Comparison of ENCODE assay signal across 21 cellular contexts in genomic region chr14:101711041-101711861, GRCh38. TPM values are rescaled to one million over a fixed set of nuclear protein-coding genes. Genes with fewer than 3 reads are reported as not detected.
DNase-seq lines count a peak whose midpoint lies in the region; ATAC-seq, FAIRE-seq and TF ChIP-seq lines count a peak whose summit lies in the region.
"Had no signal": no experiment of that assay in that cellular context is flagged by ENCODE, and none has a peak within 500 bp of the region (broad histone marks: within the 10 kb centered on the region; RNA-seq: fewer than 3 reads in every experiment).

No MANE protein-coding gene starts in this region.

- peaks cover 0 to 3% (median 0%) of the 10 kb centered on the region in 5 donors for H3K9me3 Mint-ChIP-seq in CD8-positive, alpha-beta memory T cell
- no peaks in the 10 kb centered on the region for H3K9me3 Mint-ChIP-seq in naive thymus-derived CD8-positive, alpha-beta T cell

- no peak overlapping the region; the same call in 1 of the 2 replicates for H4K8ac ChIP-seq in H1 (ENCODE audit: extremely low read depth, insufficient read depth, low read length)

- H3K27ac Mint-ChIP-seq in CD8-positive, alpha-beta memory T cell = peak overlapping the region; percentile 79 to 98 (median 92)
- peak overlapping the region in 9 of 10 donors; percentile 25 to 89 (median 66) for H3K27ac Mint-ChIP-seq in naive thymus-derived CD8-positive, alpha-beta T cell
- H3K27ac Mint-ChIP-seq: activated T-helper 2 cell treated with anti-CD3 and anti-CD28 coated beads, Interferon-gamma antibody, Interleukin-2, Interleukin-4, amounts not matched to agents 10 μg/mL and 5 μg/mL and 100 μg/mL, durations not matched to agents 14 hours and 24 hours and 36 hours; stimulated activated memory B cell treated with anti-CD40 and anti-IgM and Interleukin-4, amounts not matched to agents 10 μg/mL and 1 μg/mL and 100 μg/mL, for 72 hours had no signal

- no peak overlapping the region for H4K5ac ChIP-seq in H1 (ENCODE audit: insufficient read length, low read depth, low read length)

- no peaks in the 10 kb centered on the region for H3K79me1 ChIP-seq in H1 (ENCODE audit: low read depth, low read length)

- TF ChIP-seq CTCF in H1 (IDR thresholded peaks at IDR 0.05; ENCODE audit: control extremely low read depth in 1 of 3, insufficient read depth in 1 of 3, low read depth in 1 of 3, low read length in 3 of 3) (no peak), RWPE1 (conservative IDR thresholded peaks at IDR 0.05; ENCODE audit: low read depth) (no peak), mammary epithelial cell (conservative IDR thresholded peaks at IDR 0.05 in 1 of 2, IDR thresholded peaks at IDR 0.05 in 1 of 2; ENCODE audit: extremely low read depth in 1 of 2, insufficient read depth in 1 of 2, low read depth in 1 of 2, low read length in 2 of 2) (no peak)

- H3K27me3 ChIP-seq in BLaER1 treated with 17β-estradiol and CSF1 and Interleukin-3, amounts not matched to agents 10 nM and 100 nM = no peaks in the 10 kb centered on the region
- H3K27me3 ChIP-seq in CD8-positive, alpha-beta memory T cell (ENCODE audit: insufficient read depth, low read length, poor library complexity, severe bottlenecking) = no peaks in the 10 kb centered on the region
- peaks cover 0 to 8% (median 8%) of the 10 kb centered on the region in 4 experiments; a peak in 6 of 7 replicates for H3K27me3 ChIP-seq in H1 (replicated peaks in 1 of 4; ENCODE audit: control insufficient read depth in 3 of 4, extremely low read depth in 1 of 4, insufficient read depth in 3 of 4, low read length in 3 of 4)
- H3K27me3 ChIP-seq in mammary epithelial cell (ENCODE audit: insufficient read depth, low read length) = no peaks in the 10 kb centered on the region
- H3K27me3 ChIP-seq: body of pancreas, hepatocyte, transverse colon had no signal

- peak overlapping the region in 3 of 11 experiments; percentile 31 to 49 (median 34); a peak in 3 of 22 replicates for H3K27ac ChIP-seq in BLaER1 treated with 17β-estradiol and CSF1 and Interleukin-3, amounts not matched to agents 10 nM and 100 nM
- H3K27ac ChIP-seq in CD8-positive, alpha-beta memory T cell (ENCODE audit: low read depth, low read length) = peak overlapping the region; percentile 74
- H3K27ac ChIP-seq in H1 (ENCODE audit: low read depth, low read length) = no peak overlapping the region
- H3K27ac ChIP-seq in RWPE1 = no peak overlapping the region
- H3K27ac ChIP-seq in mammary epithelial cell (ENCODE audit: insufficient read depth, low read depth, low read length) = no peak overlapping the region
- H3K27ac ChIP-seq: body of pancreas, coronary artery, hepatocyte, neutrophil, transverse colon had no signal

- in situ Hi-C loops in mammary epithelial cell (cut with MboI; ENCODE audit: low sequenced_read_pairs in 2 of 2) = no loop called here

- H3K4me3 ChIP-seq in BLaER1 treated with 17β-estradiol and CSF1 and Interleukin-3, amounts not matched to agents 10 nM and 100 nM = no peak overlapping the region
- H3K4me3 ChIP-seq in CD8-positive, alpha-beta memory T cell (ENCODE audit: low read length) = no peak overlapping the region
- H3K4me3 ChIP-seq in H1 (ENCODE audit: extremely low read depth in 1 of 4, insufficient read depth in 2 of 4, low read depth in 3 of 4, low read length in 4 of 4) (no peak overlapping the region), mammary epithelial cell (replicated peaks in 1 of 3; ENCODE audit: insufficient read depth in 1 of 3, low read depth in 2 of 3, low read length in 3 of 3) (no peak overlapping the region)
- H3K4me3 ChIP-seq: body of pancreas, coronary artery, hepatocyte, transverse colon had no signal

- peaks cover 52 to 68% (median 57%) of the 10 kb centered on the region in 3 donors for H3K4me1 Mint-ChIP-seq in CD8-positive, alpha-beta memory T cell
- H3K4me1 Mint-ChIP-seq in naive thymus-derived CD8-positive, alpha-beta T cell = peaks cover 7 to 47% (median 29%) of the 10 kb centered on the region in 4 donors

- POLR2A ChIA-PET in CD8-positive, alpha-beta memory T cell (lab: Charles Lee) = interaction anchor here (2.0 kb wide), 1 partner anchor 112 kb away, joined by 6 read pairs; no protein-coding TSS in a partner anchor
- POLR2A ChIA-PET in H1 (lab: Charles Lee; ENCODE audit: partially characterized antibody) = interaction anchor here (1.7 kb wide), 1 partner anchor 253 kb away, joined by 4 read pairs; the partner anchor contains the start of gene DYNC1H1
- POLR2A ChIA-PET in naive thymus-derived CD8-positive, alpha-beta T cell (lab: Charles Lee) = interaction anchor here (0.6 to 2.1 kb wide), 5 partner anchors 10 to 127 kb away, joined by 3 to 5 read pairs (median 3); no protein-coding TSS in a partner anchor
- POLR2A ChIA-PET in RWPE1 (lab: Yijun Ruan, JAX; ENCODE audit: low non-redundant PET) = no interaction called here

- no peak overlapping the region for H3K4ac ChIP-seq in H1 (replicated peaks; ENCODE audit: insufficient read length, low read depth, low read length)

- BruUV-seq in mammary epithelial cell (replicated peaks; lab: Mats Ljungman, UMichigan) = no TSS peak

- no peak for FAIRE-seq in H1 (lab: Jason Lieb, UNC)
- FAIRE-seq: GM19239, H54, keratinocyte had no signal

- CTCF ChIA-PET in CD8-positive, alpha-beta memory T cell (lab: Charles Lee) = interaction anchor here (1.5 to 1.9 kb wide), 2 partner anchors 51 to 98 kb away, joined by 5 read pairs; no protein-coding TSS in a partner anchor
- CTCF ChIA-PET in H1 (lab: Charles Lee; ENCODE audit: partially characterized antibody) (interaction anchor here (1.0 to 1.7 kb wide), 2 partner anchors 8 to 238 kb away, joined by 3 to 5 read pairs; no protein-coding TSS in a partner anchor), RWPE1 (lab: Yijun Ruan, JAX) (no interaction called here), mammary epithelial cell (lab: Charles Lee; ENCODE audit: low non-redundant PET) (no interaction called here)

- no peaks in the 10 kb centered on the region for H4K20me1 ChIP-seq in BLaER1 treated with 17β-estradiol and CSF1 and Interleukin-3, amounts not matched to agents 10 nM and 100 nM
- H4K20me1 ChIP-seq in H1 (replicated peaks in 1 of 2; ENCODE audit: control insufficient read depth in 1 of 2, insufficient read depth in 2 of 2, low read length in 2 of 2) (no peaks in the 10 kb centered on the region), mammary epithelial cell (ENCODE audit: insufficient read depth, low read length) (no peaks in the 10 kb centered on the region)

- H2BK15ac ChIP-seq in H1 (ENCODE audit: low read length) = no peak overlapping the region

- H3K36me3 Mint-ChIP-seq in CD8-positive, alpha-beta memory T cell = no peaks in the 10 kb centered on the region
- H3K36me3 Mint-ChIP-seq in naive thymus-derived CD8-positive, alpha-beta T cell = no peaks in the 10 kb centered on the region
- H3K36me3 Mint-ChIP-seq: stimulated activated memory B cell treated with anti-CD40 and anti-IgM and Interleukin-4, amounts not matched to agents 10 μg/mL and 1 μg/mL and 100 μg/mL, for 72 hours had no signal

- no peaks in the 10 kb centered on the region for H3K79me2 ChIP-seq in H1 (ENCODE audit: control insufficient read depth in 1 of 2, insufficient read depth in 2 of 2, low read length in 2 of 2)
- H3K79me2 ChIP-seq in mammary epithelial cell (ENCODE audit: insufficient read depth, low read length) = no peaks in the 10 kb centered on the region
- H3K79me2 ChIP-seq: hepatocyte had no signal

- H3K4me1 ChIP-seq in BLaER1 treated with 17β-estradiol and CSF1 and Interleukin-3, amounts not matched to agents 10 nM and 100 nM = peaks cover 31 to 63% (median 58%) of the 10 kb centered on the region in 10 experiments
- H3K4me1 ChIP-seq in CD8-positive, alpha-beta memory T cell (ENCODE audit: insufficient read depth, low read length) = peaks cover 54% of the 10 kb centered on the region
- H3K4me1 ChIP-seq in H1 (replicated peaks in 1 of 4; ENCODE audit: control insufficient read depth in 3 of 4, insufficient read depth in 4 of 4, low read length in 3 of 4) = peaks cover 0 to 17% (median 5%) of the 10 kb centered on the region in 4 experiments; a peak in 6 of 7 replicates
- peaks cover 5% of the 10 kb centered on the region for H3K4me1 ChIP-seq in mammary epithelial cell (ENCODE audit: insufficient read depth, low read length)

- H2BK12ac ChIP-seq in H1 (ENCODE audit: low read depth, low read length) = peak overlapping the region; percentile 9; the same call in 1 of the 2 replicates

- no peak overlapping the region for H3K14ac ChIP-seq in H1 (ENCODE audit: insufficient read length)

- peak overlapping the region in 3 of 11 experiments; percentile 10 to 33 (median 31); a peak in 2 of 22 replicates for H3K9ac ChIP-seq in BLaER1 treated with 17β-estradiol and CSF1 and Interleukin-3, amounts not matched to agents 10 nM and 100 nM
- no peak overlapping the region for H3K9ac ChIP-seq in H1 (replicated peaks in 1 of 4; ENCODE audit: extremely low read depth in 1 of 4, low read depth in 3 of 4, low read length in 3 of 4)
- H3K9ac ChIP-seq in mammary epithelial cell (ENCODE audit: insufficient read depth, low read length) = no peak overlapping the region

- TF ChIP-seq POLR2A in H1 (IDR thresholded peaks at IDR 0.05; ENCODE audit: control extremely low read depth in 1 of 2, low read depth in 2 of 2, low read length in 2 of 2) = no peak

- H2AFZ ChIP-seq in H1 (ENCODE audit: low read length) (no peak overlapping the region), mammary epithelial cell (ENCODE audit: low read depth, low read length) (no peak overlapping the region)
- H2AFZ ChIP-seq: hepatocyte had no signal

- peak overlapping the region; percentile 5 to 62 (median 38); a peak in 21 of 22 replicates for H3K4me2 ChIP-seq in BLaER1 treated with 17β-estradiol and CSF1 and Interleukin-3, amounts not matched to agents 10 nM and 100 nM
- no peak overlapping the region for H3K4me2 ChIP-seq in H1 (ENCODE audit: insufficient read depth in 1 of 2, low read depth in 2 of 2, low read length in 2 of 2)
- no peak overlapping the region for H3K4me2 ChIP-seq in mammary epithelial cell (ENCODE audit: insufficient read depth, low read depth, low read length)
- H3K4me2 ChIP-seq: hepatocyte had no signal

- H3K23ac ChIP-seq in H1 (ENCODE audit: insufficient read length) = no peak overlapping the region

- H3K27me3 Mint-ChIP-seq in CD8-positive, alpha-beta memory T cell = peaks cover 0 to 3% of the 10 kb centered on the region in 2 donors
- H3K27me3 Mint-ChIP-seq in naive thymus-derived CD8-positive, alpha-beta T cell = no peaks in the 10 kb centered on the region

- no peak overlapping the region for H2BK120ac ChIP-seq in H1 (replicated peaks; ENCODE audit: low read depth, low read length)

- TF ChIP-seq EP300 in H1 (IDR thresholded peaks at IDR 0.05; ENCODE audit: borderline replicate concordance in 1 of 2, low read depth in 2 of 2, low read length in 2 of 2) = no peak

- peak overlapping the region in 4 of 7 donors; percentile 3 to 70 (median 14) for H3K4me3 Mint-ChIP-seq in CD8-positive, alpha-beta memory T cell
- H3K4me3 Mint-ChIP-seq in naive thymus-derived CD8-positive, alpha-beta T cell = peak overlapping the region in 1 of 10 donors; percentile 7
- H3K4me3 Mint-ChIP-seq: stimulated activated memory B cell treated with anti-CD40 and anti-IgM and Interleukin-4, amounts not matched to agents 10 μg/mL and 1 μg/mL and 100 μg/mL, for 72 hours had no signal

- no peak overlapping the region for H2AK5ac ChIP-seq in H1 (ENCODE audit: low read depth, low read length)

- no peak for TF ChIP-seq RAD21 in H1 (IDR thresholded peaks at IDR 0.05 in 1 of 2, conservative IDR thresholded peaks at IDR 0.05 in 1 of 2; ENCODE audit: low read depth in 2 of 2, low read length in 2 of 2)

- peaks cover 10 to 19% (median 12%) of the 10 kb centered on the region in 11 experiments; a peak in 19 of 22 replicates for H3K9me3 ChIP-seq in BLaER1 treated with 17β-estradiol and CSF1 and Interleukin-3, amounts not matched to agents 10 nM and 100 nM (replicated peaks in 1 of 11)
- H3K9me3 ChIP-seq in CD8-positive, alpha-beta memory T cell (ENCODE audit: low read length) = no peaks in the 10 kb centered on the region
- H3K9me3 ChIP-seq in H1 (ENCODE audit: insufficient read depth in 2 of 2, low read depth in 1 of 2, low read length in 1 of 2) = no peaks in the 10 kb centered on the region
- H3K9me3 ChIP-seq in mammary epithelial cell (replicated peaks; ENCODE audit: insufficient read depth, low read length) = no peaks in the 10 kb centered on the region
- H3K9me3 ChIP-seq: body of pancreas, Caco-2, neutrophil, transverse colon had no signal

- ATAC-seq in naive thymus-derived CD8-positive, alpha-beta T cell = no peak
- ATAC-seq: body of pancreas; stimulated activated memory B cell treated with anti-CD40 and anti-IgM and Interleukin-4, amounts not matched to agents 10 μg/mL and 1 μg/mL and 100 μg/mL, for 72 hours had no signal

- dilution Hi-C loops in mammary epithelial cell (cut with HindIII; ENCODE audit: low sequenced_read_pairs) = no loop called here

- no peak overlapping the region; the same call in 1 of the 2 replicates for H3K18ac ChIP-seq in H1 (ENCODE audit: extremely low read depth, low read length)

- H2BK5ac ChIP-seq in H1 (ENCODE audit: low read depth, low read length) = no peak overlapping the region

- WGBS in H1 (ENCODE audit: extremely low coverage in 1 of 2, insufficient coverage in 1 of 2, insufficient read length in 1 of 2, insufficient replicate concordance in 2 of 2, low coverage in 1 of 2, low lambda C conversion rate in 2 of 2, missing lambda C conversion rate in 1 of 2), 2 experiments = 91% methylated on average over 7 of the region's 13 CpGs; no CpG with 5 or more reads in 1 of the 2 experiments
- WGBS in mammary epithelial cell (ENCODE audit: low coverage, missing lambda C conversion rate) = 29% methylated on average over 2 of the region's 13 CpGs

- no peak overlapping the region for H4K91ac ChIP-seq in H1 (replicated peaks; ENCODE audit: insufficient read length, low read length)

- no peak overlapping the region for H3K56ac ChIP-seq in H1 (replicated peaks; ENCODE audit: insufficient read length, low read depth, low read length)

- DNase-seq in CD8-positive, alpha-beta memory T cell = peak in 1 of 5 donors; percentile 50
- DNase-seq in H1 (ENCODE audit: low read depth in 1 of 2, low spot score in 2 of 2) = no peak
- DNase-seq in naive thymus-derived CD8-positive, alpha-beta T cell = peak in 1 of 10 donors; percentile 10
- DNase-seq in GM03348 (ENCODE audit: low spot score) = no peak
- DNase-seq in RWPE1 (ENCODE audit: low spot score) = no peak
- DNase-seq in mucosa of gallbladder (ENCODE audit: low spot score) = no peak
- no peak for DNase-seq in mammary epithelial cell
- DNase-seq: Caco-2, NCI-H1436, NCI-H526, transverse colon had no signal

- intact Hi-C loops in mammary epithelial cell (cut with micrococcal nuclease) = no loop called here

- H3K36me3 ChIP-seq in BLaER1 treated with 17β-estradiol and CSF1 and Interleukin-3, amounts not matched to agents 10 nM and 100 nM = no peaks in the 10 kb centered on the region
- H3K36me3 ChIP-seq in CD8-positive, alpha-beta memory T cell (ENCODE audit: insufficient read depth, low read length) = no peaks in the 10 kb centered on the region
- H3K36me3 ChIP-seq in H1 (ENCODE audit: control insufficient read depth in 2 of 4, insufficient read depth in 4 of 4, low read length in 3 of 4) (no peaks in the 10 kb centered on the region), mammary epithelial cell (ENCODE audit: insufficient read depth, low read length) (no peaks in the 10 kb centered on the region)
- H3K36me3 ChIP-seq: neutrophil, transverse colon had no signal

- H3K23me2 ChIP-seq in H1 (ENCODE audit: low read depth, low read length) = no peaks in the 10 kb centered on the region

- no peak overlapping the region for H2BK20ac ChIP-seq in H1 (ENCODE audit: low read length)

RNA-seq across cellular contexts. Expression of gene PPP2R5C, which starts 50.3 kb away (rescaled TPM):
- 100 to 1,000 TPM; 278 to 307 TPM for total RNA-seq in CD8-positive, alpha-beta memory T cell
- 342 TPM for polyA plus RNA-seq in CD8-positive, alpha-beta memory T cell
- total RNA-seq in H1 (2021; fragmentation: NEBNext Ultra II Directional; extraction: Animal tissue kit (Norgen Biotek cat#: 25700)) = 95.9 and 102 TPM in 2 replicates
- polyA plus RNA-seq in H1 (2011; rRNA removed) = 35.1 and 49.6 TPM in 2 replicates
- polyA plus RNA-seq in H1 (2011; cell fraction: cytosol; rRNA removed) = 51.3 TPM
- 44.9 TPM for polyA plus RNA-seq in H1 (2011; cell fraction: nucleus; rRNA removed)
- 47.5 to 73.4 TPM (median 53.6 TPM) in 4 replicates for polyA plus RNA-seq in H1 (2012, experiment 1 of 2)
- polyA plus RNA-seq in H1 (2012, experiment 2 of 2) = 17.1 TPM
- 145 TPM for polyA plus RNA-seq in H1 (2013, experiment 1 of 2)
- 143 TPM for polyA plus RNA-seq in H1 (2013, experiment 2 of 2)
- 86.1 and 102 TPM in 2 replicates for polyA minus RNA-seq in H1 (2011; rRNA and poly(A)+ RNA removed)
- 44.5 TPM for polyA minus RNA-seq in H1 (2011; cell fraction: cytosol; rRNA and poly(A)+ RNA removed)
- polyA minus RNA-seq in H1 (2011; cell fraction: nucleus; rRNA and poly(A)+ RNA removed) = 73.2 TPM
- total RNA-seq in naive thymus-derived CD8-positive, alpha-beta T cell = 100 to 1,000 TPM; 411 to 418 TPM
- 100 to 1,000 TPM; 143 to 237 (median 172) TPM for polyA plus RNA-seq in naive thymus-derived CD8-positive, alpha-beta T cell
- 134 TPM for total RNA-seq in mucosa of gallbladder
- 100 to 1,000 TPM in 1 of 2 donors, 10 to 100 TPM in 1; 85.0 to 110 TPM for total RNA-seq in mammary epithelial cell
- 56.4 TPM for polyA plus RNA-seq in mammary epithelial cell
- 105 TPM for polyA minus RNA-seq in mammary epithelial cell

Comparison
In these comparisons a context has a peak if more than half of its experiments do, and no peak if none do; other contexts are left out.
1. H3K4me2 ChIP-seq: peak in BLaER1 treated with 17β-estradiol and CSF1 and Interleukin-3, amounts not matched to agents 10 nM and 100 nM (11 of 11); none in H1 (0 of 2) and mammary epithelial cell (single experiment).
2. CTCF ChIA-PET loops: an anchor here in CD8-positive, alpha-beta memory T cell (1.5 to 1.9 kb wide) and H1 (1.0 to 1.7 kb wide); none called in RWPE1 and mammary epithelial cell.